In the genomic region with DNA sequence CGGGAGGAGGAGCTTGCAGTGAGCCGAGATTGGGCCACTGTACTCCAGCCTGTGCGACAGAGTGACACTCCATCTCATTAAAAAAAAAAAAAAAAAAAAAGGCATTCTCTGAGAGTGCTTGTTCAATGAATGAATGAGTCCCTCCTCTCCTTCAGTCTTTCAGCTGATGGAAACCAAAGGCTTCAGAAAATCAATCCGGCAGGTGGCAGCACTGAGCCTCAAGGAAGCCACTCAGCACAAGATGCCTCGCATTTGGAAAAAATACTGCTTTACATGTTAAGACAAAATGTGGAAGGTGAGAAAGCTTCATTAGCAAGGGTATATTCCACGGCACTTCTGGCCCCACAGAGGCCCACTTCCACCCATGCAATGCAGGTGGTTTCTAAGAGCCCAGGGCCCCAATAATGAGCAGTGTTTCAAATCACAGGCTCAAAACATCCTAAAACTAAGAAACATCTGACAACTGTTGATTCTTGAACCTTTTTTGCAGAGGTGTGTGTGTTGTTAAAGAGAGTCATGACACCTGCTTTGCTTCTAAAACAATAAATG, we compare ENCODE assay signal across 8 cellular contexts. TPM values are rescaled to one million over a fixed set of nuclear protein-coding genes. Genes with fewer than 3 reads are reported as not detected.
A peak's percentile ranks its signal among the peaks of the same experiment; 100 is the strongest.
DNase-seq lines count a peak whose midpoint lies in the region; ATAC-seq and TF ChIP-seq lines count a peak whose summit lies in the region.

No MANE protein-coding gene starts in this region.

- H3K9me3 Mint-ChIP-seq in activated T-helper 1 cell treated with anti-CD3 and anti-CD28 coated beads, Interleukin-12 subunit alpha, Interleukin-12 subunit beta, Interleukin-2, Interleukin-4 antibody, amounts not matched to agents 30 ng/mL and 10 ng/mL and 1 ng/mL, durations not matched to agents 14 hours and 24 hours and 36 hours: no peaks in the 10 kb centered on the region

- no peak overlapping the region for H2AK5ac ChIP-seq in neuronal stem cell (ENCODE audit: low read depth, low read length)

- no peak overlapping the region for H2BK120ac ChIP-seq in neuronal stem cell (ENCODE audit: low read depth, low read length)

- H3K9me2 ChIP-seq in Loucy (replicated peaks; ENCODE audit: low read depth, low read length): no peaks in the 10 kb centered on the region

- no peak overlapping the region for H2AFZ ChIP-seq in DND-41 (ENCODE audit: low read depth, low read length)
- H2AFZ ChIP-seq in Loucy (ENCODE audit: low read length): no peak overlapping the region
- H2AFZ ChIP-seq in neuronal stem cell (ENCODE audit: low read length): no peak overlapping the region

- H3K79me2 ChIP-seq in DND-41 (ENCODE audit: insufficient read depth, low read length) (peaks cover 83% of the 10 kb centered on the region), Loucy (ENCODE audit: insufficient read depth, low read length) (peaks cover 34% of the 10 kb centered on the region)

- H3K14ac ChIP-seq in neuronal stem cell (ENCODE audit: low read length): no peak overlapping the region

- H3K4me1 ChIP-seq in DND-41 (ENCODE audit: insufficient read depth, low read length) (peaks cover 21% of the 10 kb centered on the region), Loucy (ENCODE audit: insufficient read depth, low read length, poor library complexity, severe bottlenecking) (peaks cover 25% of the 10 kb centered on the region), neuronal stem cell (ENCODE audit: control insufficient read depth in 2 of 2, insufficient read depth in 1 of 2, low read depth in 1 of 2, low read length in 2 of 2) (no peaks in the 10 kb centered on the region)

- peak overlapping the region; percentile 39; the same call in 1 of the 2 replicates for H3K4me2 ChIP-seq in DND-41 (ENCODE audit: insufficient read depth, low read length)
- no peak overlapping the region for H3K4me2 ChIP-seq in Loucy (ENCODE audit: low read depth, low read length, poor library complexity, severe bottlenecking)
- H3K4me2 ChIP-seq in neuronal stem cell (ENCODE audit: insufficient read depth, low read length, poor library complexity, severe bottlenecking): no peak overlapping the region

- no peak overlapping the region for H4K8ac ChIP-seq in neuronal stem cell (ENCODE audit: low read depth, low read length)

- H3K4me1 Mint-ChIP-seq in activated T-helper 1 cell treated with anti-CD3 and anti-CD28 coated beads, Interleukin-12 subunit alpha, Interleukin-12 subunit beta, Interleukin-2, Interleukin-4 antibody, amounts not matched to agents 30 ng/mL and 10 ng/mL and 1 ng/mL, durations not matched to agents 14 hours and 24 hours and 36 hours (ENCODE audit: low read depth): peaks cover 32% of the 10 kb centered on the region

- H3K23ac ChIP-seq in neuronal stem cell (ENCODE audit: low read depth, low read length, poor library complexity): no peak overlapping the region

- H3K9me3 ChIP-seq in DND-41 (ENCODE audit: insufficient read depth, low read length, severe bottlenecking) (no peaks in the 10 kb centered on the region), Loucy (ENCODE audit: insufficient read depth, low read depth, low read length) (no peaks in the 10 kb centered on the region), neuronal stem cell (replicated peaks in 1 of 2; ENCODE audit: control insufficient read depth in 2 of 2, insufficient read depth in 1 of 2, low read depth in 1 of 2, low read length in 2 of 2) (no peaks in the 10 kb centered on the region)

- ATAC-seq in DND-41 (ENCODE audit: insufficient read depth, low read depth) (peak; percentile 93), GM19467 (IDR thresholded peaks at IDR 0.05; ENCODE audit: unreplicated experiment) (no peak)

- H3K36me3 Mint-ChIP-seq in activated T-helper 1 cell treated with anti-CD3 and anti-CD28 coated beads, Interleukin-12 subunit alpha, Interleukin-12 subunit beta, Interleukin-2, Interleukin-4 antibody, amounts not matched to agents 30 ng/mL and 10 ng/mL and 1 ng/mL, durations not matched to agents 14 hours and 24 hours and 36 hours (ENCODE audit: low read depth): peaks cover 34% of the 10 kb centered on the region

- DNase-seq in DND-41 (peak; percentile 90), RPMI8226 (peak; percentile 90), fibroblast of peridontal ligament (ENCODE audit: extremely low read depth) (peak; percentile 93), neuronal stem cell (ENCODE audit: low spot score) (peak; percentile 87), stromal cell of bone marrow (ENCODE audit: low read depth) (peak; percentile 76)
- DNase-seq in activated T-helper 1 cell treated with anti-CD3 and anti-CD28 coated beads, Interleukin-12 subunit alpha, Interleukin-12 subunit beta, Interleukin-2, Interleukin-4 antibody, amounts not matched to agents 30 ng/mL and 10 ng/mL and 1 ng/mL, durations not matched to agents 14 hours and 24 hours and 36 hours (ENCODE audit: low spot score): peak; percentile 76

- H3K4me3 Mint-ChIP-seq in activated T-helper 1 cell treated with anti-CD3 and anti-CD28 coated beads, Interleukin-12 subunit alpha, Interleukin-12 subunit beta, Interleukin-2, Interleukin-4 antibody, amounts not matched to agents 30 ng/mL and 10 ng/mL and 1 ng/mL, durations not matched to agents 14 hours and 24 hours and 36 hours: no peak overlapping the region

- peak overlapping the region; percentile 48 for H3K27ac Mint-ChIP-seq in activated T-helper 1 cell treated with anti-CD3 and anti-CD28 coated beads, Interleukin-12 subunit alpha, Interleukin-12 subunit beta, Interleukin-2, Interleukin-4 antibody, amounts not matched to agents 30 ng/mL and 10 ng/mL and 1 ng/mL, durations not matched to agents 14 hours and 24 hours and 36 hours

- no peak overlapping the region for H2BK12ac ChIP-seq in neuronal stem cell (ENCODE audit: low read length)

- no peaks in the 10 kb centered on the region for H3F3A ChIP-seq in Loucy (ENCODE audit: low read depth)

- H3K36me3 ChIP-seq in DND-41 (ENCODE audit: insufficient read depth, low read length) (peaks cover 82% of the 10 kb centered on the region), Loucy (ENCODE audit: insufficient read depth, low read length) (peaks cover 76% of the 10 kb centered on the region), neuronal stem cell (replicated peaks in 1 of 2; ENCODE audit: control insufficient read depth in 2 of 2, insufficient read depth in 2 of 2, low read length in 2 of 2) (peaks cover 15 to 55% of the 10 kb centered on the region in 2 donors)

- H2BK5ac ChIP-seq in neuronal stem cell (ENCODE audit: low read length): no peak overlapping the region

- H3K27me3 ChIP-seq in DND-41 (ENCODE audit: insufficient read depth, low read length, poor library complexity): no peaks in the 10 kb centered on the region
- no peaks in the 10 kb centered on the region for H3K27me3 ChIP-seq in Loucy (ENCODE audit: insufficient read depth, low read length, poor library complexity, severe bottlenecking)
- H3K27me3 ChIP-seq in neuronal stem cell (ENCODE audit: control insufficient read depth in 3 of 3, insufficient read depth in 3 of 3, low read depth in 1 of 3, low read length in 3 of 3): no peaks in the 10 kb centered on the region

- no peak overlapping the region for H3K18ac ChIP-seq in neuronal stem cell (ENCODE audit: low read length)

- H2BK15ac ChIP-seq in neuronal stem cell (ENCODE audit: low read length): no peak overlapping the region

- H3K4me3 ChIP-seq in DND-41 (ENCODE audit: low read depth in 1 of 2, low read length in 2 of 2): no peak overlapping the region
- H3K4me3 ChIP-seq in Loucy (ENCODE audit: low read length, poor library complexity, severe bottlenecking): no peak overlapping the region
- H3K4me3 ChIP-seq in neuronal stem cell (ENCODE audit: low read length in 2 of 2): no peak overlapping the region

- H3K27me3 Mint-ChIP-seq in activated T-helper 1 cell treated with anti-CD3 and anti-CD28 coated beads, Interleukin-12 subunit alpha, Interleukin-12 subunit beta, Interleukin-2, Interleukin-4 antibody, amounts not matched to agents 30 ng/mL and 10 ng/mL and 1 ng/mL, durations not matched to agents 14 hours and 24 hours and 36 hours (ENCODE audit: insufficient read depth): no peaks in the 10 kb centered on the region

- WGBS in neuronal stem cell (ENCODE audit: extremely low coverage in 2 of 2, insufficient read length in 2 of 2, insufficient replicate concordance in 1 of 2), 2 donors: no CpG with 5 or more reads among the region's 6 CpGs

- no peak overlapping the region for H4K91ac ChIP-seq in neuronal stem cell (ENCODE audit: low read depth, low read length, poor library complexity)

- H3K27ac ChIP-seq in DND-41 (ENCODE audit: low read length): peak overlapping the region; percentile 82
- no peak overlapping the region for H3K27ac ChIP-seq in neuronal stem cell (replicated peaks; ENCODE audit: low read length)

- peaks cover 10% of the 10 kb centered on the region; the same call in 1 of the 2 replicates for H4K20me1 ChIP-seq in DND-41 (ENCODE audit: insufficient read depth, low read length)
- H4K20me1 ChIP-seq in Loucy (ENCODE audit: insufficient read depth, low read length, poor library complexity, severe bottlenecking): peaks cover 3% of the 10 kb centered on the region

- intact Hi-C loops in activated T-helper 1 cell treated with anti-CD3 and anti-CD28 coated beads, Interleukin-12 subunit alpha, Interleukin-12 subunit beta, Interleukin-2, Interleukin-4 antibody, amounts not matched to agents 30 ng/mL and 10 ng/mL and 1 ng/mL, durations not matched to agents 14 hours and 24 hours and 36 hours (cut with micrococcal nuclease): loop anchor here (1.0 to 2.0 kb wide), 7 partner anchors 14 to 89 kb away; partner anchors contain the start of gene SLC25A19

- no peak overlapping the region for H3K4ac ChIP-seq in neuronal stem cell (ENCODE audit: low read length)

- H3K9ac ChIP-seq in DND-41 (ENCODE audit: low read depth, low read length) (0 out of 2 replicates have a peak overlapping the region, but pooled peaks have one; percentile 24), Loucy (ENCODE audit: low read depth, low read length, poor library complexity, severe bottlenecking) (no peak overlapping the region), neuronal stem cell (ENCODE audit: low read depth, low read length, poor library complexity) (no peak overlapping the region)

- TF ChIP-seq CTCF in DND-41 (IDR thresholded peaks at IDR 0.05; ENCODE audit: borderline replicate concordance, extremely low read depth, low read length, poor library complexity, severe bottlenecking) (peak; percentile 83), Loucy (conservative IDR thresholded peaks at IDR 0.05; ENCODE audit: low read length) (peak; percentile 82)

- no peaks in the 10 kb centered on the region for H3K79me1 ChIP-seq in neuronal stem cell (ENCODE audit: low read depth, low read length)

RNA-seq across cellular contexts. Expression of gene SLC25A19, which starts 33.9 kb away (rescaled TPM):
- 119 and 126 TPM in 2 replicates for total RNA-seq in activated T-helper 1 cell treated with anti-CD3 and anti-CD28 coated beads, Interleukin-12 subunit alpha, Interleukin-12 subunit beta, Interleukin-2, Interleukin-4 antibody, amounts not matched to agents 30 ng/mL and 10 ng/mL and 1 ng/mL, durations not matched to agents 14 hours and 24 hours and 36 hours
- polyA plus RNA-seq in neuronal stem cell (2013, experiment 1 of 2): 9.2 TPM
- 9.1 TPM for polyA plus RNA-seq in neuronal stem cell (2013, experiment 2 of 2)

RNA-seq across cellular contexts. Expression of gene MIF4GD, which starts 52.1 kb away (rescaled TPM):
- total RNA-seq in activated T-helper 1 cell treated with anti-CD3 and anti-CD28 coated beads, Interleukin-12 subunit alpha, Interleukin-12 subunit beta, Interleukin-2, Interleukin-4 antibody, amounts not matched to agents 30 ng/mL and 10 ng/mL and 1 ng/mL, durations not matched to agents 14 hours and 24 hours and 36 hours: 49.0 and 49.3 TPM in 2 replicates
- 31.0 TPM for polyA plus RNA-seq in neuronal stem cell (2013, experiment 1 of 2)
- 31.4 TPM for polyA plus RNA-seq in neuronal stem cell (2013, experiment 2 of 2)
